10 cellular contexts compared by ENCODE assay signal in the genomic region with DNA sequence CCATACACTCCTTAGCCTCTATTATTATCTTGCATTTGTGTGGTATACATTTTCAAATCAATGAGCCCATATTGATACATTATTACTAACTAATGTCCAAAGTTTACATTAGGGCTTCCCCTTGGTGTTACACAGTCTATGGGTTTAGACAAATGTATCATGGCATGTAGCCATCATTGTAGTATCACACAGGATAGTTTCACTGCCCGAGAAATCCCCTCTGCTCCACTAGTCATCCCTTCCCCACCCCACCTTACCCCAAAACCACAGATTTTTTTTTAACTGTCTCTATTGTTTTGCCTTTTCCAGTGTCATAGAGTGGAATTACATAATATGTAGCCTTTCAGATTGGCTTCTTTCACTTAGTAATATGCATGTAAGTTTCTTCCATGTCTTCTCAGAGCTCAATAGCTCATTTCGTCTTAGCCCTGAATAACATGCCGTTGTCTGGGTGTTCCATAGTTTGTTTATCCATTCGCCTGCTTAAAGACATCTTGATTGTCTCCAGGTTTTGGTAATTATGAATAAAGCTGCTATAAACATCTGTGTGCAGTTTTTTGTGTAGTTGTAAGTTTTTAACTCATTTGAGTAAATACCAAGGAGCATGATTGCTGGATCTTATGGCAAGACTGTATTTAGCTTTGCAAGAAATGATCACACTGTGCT.
A peak's percentile ranks its signal among the peaks of the same experiment; 100 is the strongest.
DNase-seq lines count a peak whose midpoint lies in the region; ATAC-seq and TF ChIP-seq lines count a peak whose summit lies in the region.
"Had no signal": no experiment of that assay in that cellular context is flagged by ENCODE, and none has a peak within 500 bp of the region (broad histone marks: within the 10 kb centered on the region; RNA-seq: fewer than 3 reads in every experiment).

No MANE protein-coding gene starts in this region.

- no peaks in the 10 kb centered on the region for H3K9me3 Mint-ChIP-seq in activated naive CD8-positive, alpha-beta T cell (ENCODE audit: low read depth)
- no peaks in the 10 kb centered on the region for H3K9me3 Mint-ChIP-seq in stimulated activated naive B cell treated with anti-CD40 and anti-IgM and Interleukin-4, amounts not matched to agents 10 μg/mL and 1 μg/mL and 100 μg/mL, for 72 hours
- H3K9me3 Mint-ChIP-seq in mesothelial cell of epicardium = peaks cover 4% of the 10 kb centered on the region

- DNase-seq in activated gamma-delta T cell treated with anti-CD3 and anti-CD28 coated beads, Interleukin-2, amount 50 U/mL, for 16 hours (ENCODE audit: low read depth) = peak; percentile 12
- no peak for DNase-seq in activated gamma-delta T cell treated with Interleukin-2 at 50 U/mL for 16 hours
- DNase-seq in stimulated activated naive B cell treated with anti-CD40 and anti-IgM and Interleukin-4, amounts not matched to agents 10 μg/mL and 1 μg/mL and 100 μg/mL, for 72 hours = no peak
- no peak for DNase-seq in mesothelial cell of epicardium (ENCODE audit: low spot score in 2 of 2, unreplicated experiment in 2 of 2)
- no peak for DNase-seq in hippocampal formation (lab: John Stamatoyannopoulos, UW)
- DNase-seq: AML-193, NCI-H345 had no signal

- H3K27me3 Mint-ChIP-seq in activated naive CD8-positive, alpha-beta T cell = no peaks in the 10 kb centered on the region
- H3K27me3 Mint-ChIP-seq in stimulated activated naive B cell treated with anti-CD40 and anti-IgM and Interleukin-4, amounts not matched to agents 10 μg/mL and 1 μg/mL and 100 μg/mL, for 72 hours = no peaks in the 10 kb centered on the region
- H3K27me3 Mint-ChIP-seq in mesothelial cell of epicardium (ENCODE audit: low read depth) = no peaks in the 10 kb centered on the region

- H3K4me1 Mint-ChIP-seq in activated naive CD8-positive, alpha-beta T cell (ENCODE audit: low read depth) = peaks cover 49% of the 10 kb centered on the region
- H3K4me1 Mint-ChIP-seq in stimulated activated naive B cell treated with anti-CD40 and anti-IgM and Interleukin-4, amounts not matched to agents 10 μg/mL and 1 μg/mL and 100 μg/mL, for 72 hours = peaks cover 53 to 72% of the 10 kb centered on the region in 2 donors
- no peaks in the 10 kb centered on the region for H3K4me1 Mint-ChIP-seq in mesothelial cell of epicardium

- ATAC-seq in HG03095 (IDR thresholded peaks at IDR 0.05; ENCODE audit: unreplicated experiment) (peak; percentile 36), GM19324 (IDR thresholded peaks at IDR 0.05; ENCODE audit: low FRiP score, unreplicated experiment) (no peak)
- peak; percentile 54 to 70 for ATAC-seq in stimulated activated naive B cell treated with anti-CD40 and anti-IgM and Interleukin-4, amounts not matched to agents 10 μg/mL and 1 μg/mL and 100 μg/mL, for 72 hours (replicated peaks)

- H3K27ac Mint-ChIP-seq in activated naive CD8-positive, alpha-beta T cell = peak overlapping the region; percentile 86
- H3K27ac Mint-ChIP-seq in stimulated activated naive B cell treated with anti-CD40 and anti-IgM and Interleukin-4, amounts not matched to agents 10 μg/mL and 1 μg/mL and 100 μg/mL, for 72 hours = no peak overlapping the region
- H3K27ac Mint-ChIP-seq in mesothelial cell of epicardium = no peak overlapping the region

- no peak for TF ChIP-seq CTCF in mesothelial cell of epicardium (IDR thresholded peaks at IDR 0.05; ENCODE audit: unreplicated experiment)

- no peaks in the 10 kb centered on the region for H3K36me3 Mint-ChIP-seq in activated naive CD8-positive, alpha-beta T cell
- H3K36me3 Mint-ChIP-seq in stimulated activated naive B cell treated with anti-CD40 and anti-IgM and Interleukin-4, amounts not matched to agents 10 μg/mL and 1 μg/mL and 100 μg/mL, for 72 hours = no peaks in the 10 kb centered on the region
- H3K36me3 Mint-ChIP-seq in mesothelial cell of epicardium = no peaks in the 10 kb centered on the region

- H3K4me3 Mint-ChIP-seq in activated naive CD8-positive, alpha-beta T cell = no peak overlapping the region
- no peak overlapping the region for H3K4me3 Mint-ChIP-seq in stimulated activated naive B cell treated with anti-CD40 and anti-IgM and Interleukin-4, amounts not matched to agents 10 μg/mL and 1 μg/mL and 100 μg/mL, for 72 hours
- H3K4me3 Mint-ChIP-seq in mesothelial cell of epicardium = no peak overlapping the region
